ENCODE assay signal across 11 cellular contexts in the genomic region with DNA sequence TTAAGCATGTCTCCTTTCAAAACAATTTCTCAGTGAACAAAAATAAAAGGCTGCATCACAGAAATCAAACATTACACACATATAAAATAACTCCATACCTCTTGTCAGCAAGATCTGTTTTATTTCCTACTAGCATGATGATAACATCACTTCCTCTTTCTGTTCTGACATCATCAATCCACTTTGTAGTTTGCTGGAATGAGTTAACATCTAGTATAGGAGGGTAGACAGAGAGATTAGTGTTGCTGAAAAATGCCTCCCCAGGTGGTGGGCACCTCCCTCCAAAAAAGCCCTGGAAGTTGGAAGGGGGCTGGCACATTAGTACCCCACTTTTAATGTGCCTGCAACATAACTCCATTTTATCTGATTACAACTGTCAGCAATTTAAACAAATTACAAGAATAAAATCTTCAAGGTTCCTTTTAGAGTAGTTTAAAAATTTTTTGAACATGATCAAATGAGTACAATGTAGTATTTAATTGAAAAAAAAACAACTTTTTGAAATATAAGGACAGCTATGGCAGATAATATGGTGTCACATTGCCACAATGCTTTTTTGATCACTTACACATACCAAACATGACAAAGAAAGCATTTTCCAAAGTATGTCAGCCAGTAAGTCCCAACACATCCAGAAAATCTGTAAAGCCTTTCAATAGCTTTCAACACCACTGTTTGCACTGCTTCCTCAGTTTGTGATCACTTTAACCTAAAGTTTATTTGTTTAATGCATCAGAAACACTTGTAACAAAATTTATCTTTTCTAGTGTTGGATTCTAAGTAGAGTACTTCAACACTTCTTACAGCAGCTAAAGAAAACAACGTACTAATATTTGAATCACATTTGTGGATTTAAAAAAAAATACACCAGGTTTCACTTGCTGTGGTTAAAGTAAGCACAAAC. TPM values are rescaled to one million over a fixed set of nuclear protein-coding genes. Genes with fewer than 3 reads are reported as not detected.
DNase-seq lines count a peak whose midpoint lies in the region; ATAC-seq, FAIRE-seq and TF ChIP-seq lines count a peak whose summit lies in the region.
"Had no signal": no experiment of that assay in that cellular context is flagged by ENCODE, and none has a peak within 500 bp of the region (broad histone marks: within the 10 kb centered on the region; RNA-seq: fewer than 3 reads in every experiment).

No MANE protein-coding gene starts in this region.

- H2AFZ ChIP-seq in HepG2 (ENCODE audit: low read length) (no peak overlapping the region), OCI-LY7 (ENCODE audit: low read length) (no peak overlapping the region)

- no peak overlapping the region for H3K27ac ChIP-seq in HepG2 (ENCODE audit: extremely low read length, insufficient read depth, low read length)
- H3K27ac ChIP-seq in right lobe of liver = no peak overlapping the region
- H3K27ac ChIP-seq in OCI-LY7 (ENCODE audit: low read depth, low read length, poor library complexity, severe bottlenecking) = no peak overlapping the region
- peak overlapping the region; percentile 65 for H3K27ac ChIP-seq in cingulate gyrus (ENCODE audit: low read depth, low read length)
- H3K27ac ChIP-seq in temporal lobe (ENCODE audit: low read depth, low read length) = peak overlapping the region; percentile 32
- no peak overlapping the region for H3K27ac ChIP-seq in mesendoderm (ENCODE audit: low read depth, low read length)
- H3K27ac ChIP-seq: SJSA1 had no signal

- peak; percentile 4 for DNase-seq in HepG2 (ENCODE audit: low spot score)
- no peak for DNase-seq in right lobe of liver
- peak; percentile 11 for DNase-seq in OCI-LY7 (ENCODE audit: low spot score)
- DNase-seq in frontal cortex (ENCODE audit: low spot score in 2 of 2) = no peak
- no peak for DNase-seq in mesendoderm
- DNase-seq: effector memory CD4-positive, alpha-beta T cell had no signal

- in situ Hi-C loops in HepG2 (cut with HindIII; ENCODE audit: extremely low pct_ligation_motif_present, low pct_unique_long_range_greater_than_20kb) = no loop called here

- H2AK5ac ChIP-seq in mesendoderm (ENCODE audit: low read length) = no peak overlapping the region

- ATAC-seq in HepG2 (no peak), right lobe of liver (no peak), GM21447 (IDR thresholded peaks at IDR 0.05; ENCODE audit: unreplicated experiment) (no peak)

- H3K79me2 ChIP-seq in HepG2 (ENCODE audit: insufficient read depth, low read length) (peaks cover 2% of the 10 kb centered on the region), OCI-LY7 (ENCODE audit: insufficient read depth, low read depth, low read length) (no peaks in the 10 kb centered on the region), mesendoderm (ENCODE audit: control insufficient read depth, insufficient read depth, low read length) (no peaks in the 10 kb centered on the region)

- TF ChIP-seq EP300 in HepG2 (IDR thresholded peaks at IDR 0.05; ENCODE audit: low read depth in 2 of 2, low read length in 2 of 2) (no peak), HepG2 (CRISPR knock-in tag; IDR thresholded peaks at IDR 0.05; ENCODE audit: borderline replicate concordance) (no peak)

- H2BK120ac ChIP-seq in mesendoderm (ENCODE audit: low read depth, low read length) = no peak overlapping the region

- TF ChIP-seq RAD21 in HepG2 (CRISPR knock-in tag; IDR thresholded peaks at IDR 0.05) = no peak

- no peak overlapping the region for H2BK15ac ChIP-seq in mesendoderm (replicated peaks; ENCODE audit: low read depth)

- H3K4me1 ChIP-seq in HepG2 (ENCODE audit: insufficient read depth, low read length) (no peaks in the 10 kb centered on the region; the same call in 1 of the 2 replicates), right lobe of liver (no peaks in the 10 kb centered on the region), OCI-LY7 (ENCODE audit: insufficient read depth, low read length, poor library complexity, severe bottlenecking) (peaks cover 9% of the 10 kb centered on the region), mesendoderm (ENCODE audit: control insufficient read depth, low read depth, low read length) (no peaks in the 10 kb centered on the region)
- H3K4me1 ChIP-seq: SJSA1 had no signal

- peaks cover 1% of the 10 kb centered on the region for H3K79me1 ChIP-seq in mesendoderm (ENCODE audit: low read length)

- H3K36me3 ChIP-seq in HepG2 (replicated peaks in 1 of 2; ENCODE audit: control insufficient read depth in 1 of 2, insufficient read depth in 2 of 2, low read length in 2 of 2) (peaks cover 6 to 54% of the 10 kb centered on the region in 2 experiments; a peak in 4 of 5 replicates), right lobe of liver (peaks cover 0 to 28% (median 7%) of the 10 kb centered on the region in 4 donors), OCI-LY7 (ENCODE audit: insufficient read depth, low read length) (peaks cover 35% of the 10 kb centered on the region), mesendoderm (ENCODE audit: control insufficient read depth, insufficient read depth, low read length) (peaks cover 2% of the 10 kb centered on the region)
- H3K36me3 ChIP-seq: SJSA1 had no signal

- no peaks in the 10 kb centered on the region for H3K9me3 ChIP-seq in HepG2 (ENCODE audit: low read length)
- no peaks in the 10 kb centered on the region for H3K9me3 ChIP-seq in right lobe of liver
- no peaks in the 10 kb centered on the region; the same call in 1 of the 2 replicates for H3K9me3 ChIP-seq in OCI-LY7 (ENCODE audit: low read length)
- H3K9me3 ChIP-seq: HAP-1, SJSA1 had no signal

- H4K20me1 ChIP-seq in HepG2 (ENCODE audit: insufficient read depth, low read length) (no peaks in the 10 kb centered on the region), OCI-LY7 (ENCODE audit: insufficient read depth, low read length) (no peaks in the 10 kb centered on the region)

- H3K4me2 ChIP-seq in HepG2 (ENCODE audit: low read depth, low read length) (no peak overlapping the region), OCI-LY7 (ENCODE audit: low read length) (no peak overlapping the region), mesendoderm (ENCODE audit: low read length) (no peak overlapping the region)

- intact Hi-C loops in HepG2 (cut with micrococcal nuclease; ENCODE audit: unreplicated experiment) (no loop called here), right lobe of liver (cut with DNase I) (no loop called here), OCI-LY7 (cut with micrococcal nuclease; ENCODE audit: unreplicated experiment) (no loop called here)

- H2BK5ac ChIP-seq in mesendoderm (ENCODE audit: low read length) = no peak overlapping the region

- H3K4ac ChIP-seq in mesendoderm (ENCODE audit: low read depth, low read length) = no peak overlapping the region

- BruUV-seq in HepG2 (replicated peaks; lab: Mats Ljungman, UMichigan) (no TSS peak), OCI-LY7 (replicated peaks; lab: Mats Ljungman, UMichigan) (no TSS peak)

- no peaks in the 10 kb centered on the region for H3K9me2 ChIP-seq in OCI-LY7 (ENCODE audit: insufficient read depth, low read length)

- no peak overlapping the region for H3K18ac ChIP-seq in mesendoderm (ENCODE audit: low read length)

- WGBS in HepG2 (ENCODE audit: low lambda C conversion rate) = 93% methylated on average over 1 of the region's 1 CpG
- WGBS in right lobe of liver (ENCODE audit: insufficient coverage, low coverage, low lambda C conversion rate, missing lambda C conversion rate) = 82% methylated on average over 1 of the region's 1 CpG
- no CpG with 5 or more reads among the region's 1 CpG for WGBS in mesendoderm (ENCODE audit: extremely low coverage, insufficient coverage, low lambda C conversion rate)

- H4K8ac ChIP-seq in mesendoderm (ENCODE audit: low read depth, low read length) = no peak overlapping the region

- H3K4me3 ChIP-seq in HepG2 (replicated peaks in 1 of 3; ENCODE audit: insufficient read depth in 1 of 3, low read depth in 2 of 3, low read length in 3 of 3) = no peak overlapping the region
- no peak overlapping the region for H3K4me3 ChIP-seq in right lobe of liver
- no peak overlapping the region for H3K4me3 ChIP-seq in OCI-LY7 (ENCODE audit: low read depth, low read length, poor library complexity, severe bottlenecking)
- H3K4me3 ChIP-seq in mesendoderm (ENCODE audit: low read length) = no peak overlapping the region
- H3K4me3 ChIP-seq: HAP-1, SJSA1 had no signal

- H3K27me3 ChIP-seq in HepG2 (ENCODE audit: control insufficient read depth in 1 of 2, insufficient read depth in 2 of 2, low read length in 2 of 2) (no peaks in the 10 kb centered on the region), right lobe of liver (no peaks in the 10 kb centered on the region), mesendoderm (ENCODE audit: insufficient read depth, low read length, poor library complexity) (no peaks in the 10 kb centered on the region)
- H3K27me3 ChIP-seq: SJSA1 had no signal

- TF ChIP-seq POLR2A in HepG2 (IDR thresholded peaks at IDR 0.05; ENCODE audit: insufficient read depth in 1 of 2, low read depth in 2 of 2, low read length in 2 of 2) (no peak), right lobe of liver (IDR thresholded peaks at IDR 0.05) (no peak)

- CTCF ChIA-PET in HepG2 (lab: Yijun Ruan, JAX; ENCODE audit: low intra/inter-chr PET ratio, low total read pairs) (no interaction called here), OCI-LY7 (lab: Charles Lee; ENCODE audit: unreplicated experiment) (no interaction called here)

- no peak overlapping the region for H4K5ac ChIP-seq in mesendoderm (ENCODE audit: low read length)

- no peak overlapping the region for H3K23ac ChIP-seq in mesendoderm (ENCODE audit: low read length)

- POLR2A ChIA-PET in HepG2 (lab: Yijun Ruan, JAX) = no interaction called here
- POLR2A ChIA-PET in OCI-LY7 (lab: Charles Lee) = interaction anchor here (0.5 kb wide), 1 partner anchor 194 kb away, joined by 3 read pairs; no protein-coding TSS in a partner anchor

- no peak for TF ChIP-seq CTCF in HepG2 (CRISPR knock-in tag; IDR thresholded peaks at IDR 0.05)
- no peak for TF ChIP-seq CTCF in right lobe of liver (IDR thresholded peaks at IDR 0.05)
- no peak for TF ChIP-seq CTCF in OCI-LY7 (conservative IDR thresholded peaks at IDR 0.05; ENCODE audit: low read length)

- H3K56ac ChIP-seq in mesendoderm (ENCODE audit: low read length) = no peak overlapping the region

- FAIRE-seq in HepG2 (lab: Jason Lieb, UNC) = no peak
- no peak for FAIRE-seq in frontal cortex (lab: Jason Lieb, UNC)

- H3K9ac ChIP-seq in HepG2 (ENCODE audit: insufficient read depth, low read depth, low read length) (no peak overlapping the region), mesendoderm (ENCODE audit: low read length) (no peak overlapping the region)

RNA-seq across cellular contexts. Expression of a gene that starts 44.5 kb away (rescaled TPM):
- total RNA-seq in HepG2 (2016; rRNA removed; fragmentation: Illumina TruSeq; extraction: Trizol) (74.3 and 83.3 TPM in 2 replicates), right lobe of liver (100 to 1,000 TPM in 2 of 6 experiments, 10 to 100 TPM in 4; 59.3 to 163 (median 81.7) TPM), OCI-LY7 (2022) (70.4 and 72.9 TPM in 2 replicates), temporal lobe (164 TPM), frontal cortex (390 TPM)
- total RNA-seq in HepG2 (2016; cell fraction: cytosol; rRNA removed; fragmentation: Illumina TruSeq; extraction: Trizol; ENCODE audit: low read depth) = 71.2 and 75.6 TPM in 2 replicates
- 77.4 and 84.5 TPM in 2 replicates for total RNA-seq in HepG2 (2016; cell fraction: insoluble cytoplasmic fraction; rRNA removed; fragmentation: Illumina TruSeq; extraction: Trizol)
- 47.3 and 51.3 TPM in 2 replicates for total RNA-seq in HepG2 (2016; cell fraction: membrane; rRNA removed; fragmentation: Illumina TruSeq; extraction: Trizol)
- 40.6 and 45.8 TPM in 2 replicates for total RNA-seq in HepG2 (2016; cell fraction: nucleus; rRNA removed; fragmentation: Illumina TruSeq; extraction: Trizol)
- polyA plus RNA-seq in HepG2 (2011; rRNA removed) = 92.0 and 121 TPM in 2 replicates
- 39.6 and 72.5 TPM in 2 replicates for polyA plus RNA-seq in HepG2 (2011; cell fraction: cytosol; rRNA removed)
- polyA plus RNA-seq in HepG2 (2011; cell fraction: nucleus; rRNA removed) = 38.0 and 39.7 TPM in 2 replicates
- polyA plus RNA-seq in HepG2 (2012) = 73.4 and 84.2 TPM in 2 replicates
- polyA plus RNA-seq in HepG2 (2016; cell fraction: cytosol; fragmentation: Illumina TruSeq; extraction: Trizol; ENCODE audit: low read depth) = 10.3 and 12.2 TPM in 2 replicates
- polyA plus RNA-seq in HepG2 (2016; cell fraction: insoluble cytoplasmic fraction; fragmentation: Illumina TruSeq; extraction: Trizol; ENCODE audit: low read depth) = 113 and 114 TPM in 2 replicates
- 31.5 and 35.2 TPM in 2 replicates for polyA plus RNA-seq in HepG2 (2016; cell fraction: membrane; fragmentation: Illumina TruSeq; extraction: Trizol; ENCODE audit: low read depth)
- 65.7 and 66.6 TPM in 2 replicates for polyA plus RNA-seq in HepG2 (2016; cell fraction: nucleus; fragmentation: Illumina TruSeq; extraction: Trizol; ENCODE audit: insufficient read depth, low read depth)
- 87.8 and 136 TPM in 2 replicates for polyA minus RNA-seq in HepG2 (2011; rRNA and poly(A)+ RNA removed; ENCODE audit: low replicate concordance)
- 128 and 159 TPM in 2 replicates for polyA minus RNA-seq in HepG2 (2011; cell fraction: cytosol; rRNA and poly(A)+ RNA removed)
- polyA minus RNA-seq in HepG2 (2011; cell fraction: nucleus; rRNA and poly(A)+ RNA removed) = 68.9 and 102 TPM in 2 replicates
- total RNA-seq in OCI-LY7 (2014; rRNA removed; shearing (Covaris generic)) = 45.3 and 46.5 TPM in 2 replicates
- 65.0 TPM for polyA plus RNA-seq in mesendoderm (2013, experiment 1 of 2)
- 63.8 TPM for polyA plus RNA-seq in mesendoderm (2013, experiment 2 of 2)

Comparison
In these comparisons a context has a peak if more than half of its experiments do, and no peak if none do; other contexts are left out.
1. DNase-seq: peak in HepG2 (single experiment) and OCI-LY7 (single experiment); none in right lobe of liver (0 of 3), frontal cortex (0 of 2) and mesendoderm (single experiment).
2. H3K27ac ChIP-seq: peak in cingulate gyrus (single experiment) and temporal lobe (single experiment); none in HepG2 (single experiment), right lobe of liver (0 of 3), OCI-LY7 (single experiment) and mesendoderm (single experiment).